In genomic region chrX:140141444-140142029, GRCh38 we compare ENCODE assay signal across 9 cellular contexts.
DNase-seq lines count a peak whose midpoint lies in the region; ATAC-seq, FAIRE-seq and TF ChIP-seq lines count a peak whose summit lies in the region.
"Had no signal": no experiment of that assay in that cellular context is flagged by ENCODE, and none has a peak within 500 bp of the region (broad histone marks: within the 10 kb centered on the region; RNA-seq: fewer than 3 reads in every experiment).

No MANE protein-coding gene starts in this region.

- no peaks in the 10 kb centered on the region for H3K4me1 ChIP-seq in adrenal gland (replicated peaks in 1 of 2)
- no peaks in the 10 kb centered on the region for H3K4me1 ChIP-seq in stomach

- no peak overlapping the region for H3K4me3 ChIP-seq in adrenal gland
- no peak overlapping the region for H3K4me3 ChIP-seq in stomach

- H3K9me3 Mint-ChIP-seq in activated T-cell treated with anti-CD3 and anti-CD28 coated beads, Interleukin-2, amount 50 U/mL, for 24 hours, result peaks cover 1% of the 10 kb centered on the region
- H3K9me3 Mint-ChIP-seq: activated naive CD4-positive, alpha-beta T cell treated with anti-CD3 and anti-CD28 coated beads, Interleukin-2, amount 50 U/mL, for 24 hours had no signal

- no peaks in the 10 kb centered on the region for H3K36me3 ChIP-seq in adrenal gland (replicated peaks in 1 of 2)
- no peaks in the 10 kb centered on the region for H3K36me3 ChIP-seq in stomach

- TF ChIP-seq POLR2A in adrenal gland (IDR thresholded peaks at IDR 0.05) (no peak), stomach (IDR thresholded peaks at IDR 0.05) (no peak)

- peaks cover 5% of the 10 kb centered on the region for H3K27me3 Mint-ChIP-seq in activated T-cell treated with anti-CD3 and anti-CD28 coated beads, Interleukin-2, amount 50 U/mL, for 24 hours
- H3K27me3 Mint-ChIP-seq: activated naive CD4-positive, alpha-beta T cell treated with anti-CD3 and anti-CD28 coated beads, Interleukin-2, amount 50 U/mL, for 24 hours had no signal

- H3K27ac Mint-ChIP-seq in activated T-cell treated with anti-CD3 and anti-CD28 coated beads, Interleukin-2, amount 50 U/mL, for 24 hours, result no peak overlapping the region
- H3K27ac Mint-ChIP-seq: activated naive CD4-positive, alpha-beta T cell treated with anti-CD3 and anti-CD28 coated beads, Interleukin-2, amount 50 U/mL, for 24 hours had no signal

- 1 to 4% (median 1%) methylated on average over 5 of the region's 5 CpGs for WGBS in adrenal gland, 4 donors
- 0 to 4% (median 0%) methylated on average over 5 of the region's 5 CpGs for WGBS in stomach, 5 donors

- H3K36me3 Mint-ChIP-seq in activated T-cell treated with anti-CD3 and anti-CD28 coated beads, Interleukin-2, amount 50 U/mL, for 24 hours (ENCODE audit: low read depth), result no peaks in the 10 kb centered on the region
- H3K36me3 Mint-ChIP-seq: activated naive CD4-positive, alpha-beta T cell treated with anti-CD3 and anti-CD28 coated beads, Interleukin-2, amount 50 U/mL, for 24 hours had no signal

- no peak for TF ChIP-seq EP300 in stomach (IDR thresholded peaks at IDR 0.05)

- H3K4me1 Mint-ChIP-seq in activated T-cell treated with anti-CD3 and anti-CD28 coated beads, Interleukin-2, amount 50 U/mL, for 24 hours (ENCODE audit: low read depth), result no peaks in the 10 kb centered on the region
- H3K4me1 Mint-ChIP-seq: activated naive CD4-positive, alpha-beta T cell treated with anti-CD3 and anti-CD28 coated beads, Interleukin-2, amount 50 U/mL, for 24 hours had no signal

- peak; percentile 82 for ATAC-seq in GM21723 (IDR thresholded peaks at IDR 0.05; ENCODE audit: unreplicated experiment)

- H3K4me3 Mint-ChIP-seq in activated T-cell treated with anti-CD3 and anti-CD28 coated beads, Interleukin-2, amount 50 U/mL, for 24 hours, result no peak overlapping the region
- H3K4me3 Mint-ChIP-seq: activated naive CD4-positive, alpha-beta T cell treated with anti-CD3 and anti-CD28 coated beads, Interleukin-2, amount 50 U/mL, for 24 hours had no signal

- H3K27ac ChIP-seq in adrenal gland (no peak overlapping the region), stomach (no peak overlapping the region)

- TF ChIP-seq CTCF in adrenal gland (IDR thresholded peaks at IDR 0.05), result peak; percentile 61 to 75 (median 63)
- TF ChIP-seq CTCF in stomach (IDR thresholded peaks at IDR 0.05), result peak in 4 of 7 experiments; percentile 29 to 60 (median 48)

- FAIRE-seq in islet of Langerhans (lab: Jason Lieb, UNC), result peak; percentile 45

- H3K9me3 ChIP-seq in adrenal gland (replicated peaks in 1 of 3) (no peaks in the 10 kb centered on the region), stomach (peaks cover 0 to under 1% (median 0%) of the 10 kb centered on the region in 4 donors)

- DNase-seq in activated T-cell treated with anti-CD3 and anti-CD28 coated beads for 48 hours (ENCODE audit: low read depth) (peak; percentile 6), NCI-H1694 treated with DMSO at 0.1 percent for 48 hours (lab: John Stamatoyannopoulos, UW) (peak; percentile 1), adrenal gland (peak; percentile 19 to 68 (median 45)), stomach (peak; percentile 31), NCI-H510A treated with DMSO at 0.1 percent for 48 hours (lab: John Stamatoyannopoulos, UW) (no peak)
- DNase-seq in activated T-cell treated with anti-CD3 and anti-CD28 coated beads, Interleukin-2, amount 50 U/mL, for 24 hours, result no peak

- intact Hi-C loops in adrenal gland (cut with DNase I) (loop anchor here (5.0 kb wide), 1 partner anchor 84 kb away; no protein-coding TSS in a partner anchor), stomach (cut with DNase I; ENCODE audit: low total_unique reads) (no loop called here)

- peaks cover 7% of the 10 kb centered on the region for H3K27me3 ChIP-seq in adrenal gland
- H3K27me3 ChIP-seq in stomach, result peaks cover 0 to 3% (median 0%) of the 10 kb centered on the region in 3 donors

Comparison
In these comparisons a context has a peak if more than half of its experiments do, and no peak if none do; other contexts are left out.
1. DNase-seq: peak in activated T-cell treated with anti-CD3 and anti-CD28 coated beads for 48 hours (single experiment), NCI-H1694 treated with DMSO at 0.1 percent for 48 hours (single experiment), adrenal gland (7 of 7) and stomach (single experiment); none in activated T-cell treated with anti-CD3 and anti-CD28 coated beads, Interleukin-2, amount 50 U/mL, for 24 hours (single experiment) and NCI-H510A treated with DMSO at 0.1 percent for 48 hours (single experiment).